ENCODE assay signal across 1 cellular context in the genomic region with DNA sequence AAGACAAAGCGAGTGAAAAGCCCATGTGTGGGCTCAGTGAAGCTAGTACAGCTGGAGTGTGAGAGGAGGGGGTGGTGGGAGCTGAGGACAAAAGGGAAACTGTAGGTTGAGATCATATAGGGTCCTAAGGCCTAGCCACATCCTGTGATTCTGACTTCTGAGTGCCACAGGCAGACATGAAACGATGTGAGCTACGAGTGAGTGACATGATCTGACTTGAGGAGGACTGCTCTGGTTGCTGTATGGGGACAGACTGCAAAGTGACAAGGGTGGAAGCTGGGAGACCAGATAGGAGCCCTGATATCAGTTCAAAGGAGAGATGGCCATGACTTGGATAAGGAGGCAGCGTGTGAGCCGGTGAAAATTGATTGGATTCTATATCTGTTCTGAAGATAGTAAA.
TF ChIP-seq lines count a peak whose summit lies in the region.

No MANE protein-coding gene starts in this region.

TF ChIP-seq in IMR-90, 13 proteins besides CTCF, POLR2A, EP300 and RAD21 (continued from another document):
- TF ChIP-seq, protein P1, sequence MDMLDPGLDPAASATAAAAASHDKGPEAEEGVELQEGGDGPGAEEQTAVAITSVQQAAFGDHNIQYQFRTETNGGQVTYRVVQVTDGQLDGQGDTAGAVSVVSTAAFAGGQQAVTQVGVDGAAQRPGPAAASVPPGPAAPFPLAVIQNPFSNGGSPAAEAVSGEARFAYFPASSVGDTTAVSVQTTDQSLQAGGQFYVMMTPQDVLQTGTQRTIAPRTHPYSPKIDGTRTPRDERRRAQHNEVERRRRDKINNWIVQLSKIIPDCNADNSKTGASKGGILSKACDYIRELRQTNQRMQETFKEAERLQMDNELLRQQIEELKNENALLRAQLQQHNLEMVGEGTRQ (IDR thresholded peaks at IDR 0.05; ENCODE audit: low read depth, low read length), result no peak
- no peak for TF ChIP-seq SMC3 (IDR thresholded peaks at IDR 0.05; ENCODE audit: low read depth, low read length)
- no peak for TF ChIP-seq ELK1 (IDR thresholded peaks at IDR 0.05; ENCODE audit: borderline replicate concordance, low read depth, low read length)
- TF ChIP-seq RCOR1 (IDR thresholded peaks at IDR 0.05; ENCODE audit: insufficient replicate concordance, low read length), result no peak
- no peak for TF ChIP-seq RFX5 (IDR thresholded peaks at IDR 0.05; ENCODE audit: low read depth, low read length)
- no peak for TF ChIP-seq NFE2L2 (IDR thresholded peaks at IDR 0.05; ENCODE audit: low read depth, low read length)
- TF ChIP-seq CHD1 (IDR thresholded peaks at IDR 0.05; ENCODE audit: low read depth, low read length), result no peak
- TF ChIP-seq BHLHE40 (IDR thresholded peaks at IDR 0.05; ENCODE audit: low read depth, low read length), result no peak
- no peak for TF ChIP-seq MXI1 (IDR thresholded peaks at IDR 0.05; ENCODE audit: borderline replicate concordance, low read depth, low read length)
- no peak for TF ChIP-seq FOS (IDR thresholded peaks at IDR 0.05; ENCODE audit: low read depth, low read length)
- TF ChIP-seq MAZ (IDR thresholded peaks at IDR 0.05; ENCODE audit: borderline replicate concordance, low read depth, low read length), result no peak
- no peak for TF ChIP-seq MAFK (IDR thresholded peaks at IDR 0.05; ENCODE audit: low read depth, low read length)
